In the genomic region with DNA sequence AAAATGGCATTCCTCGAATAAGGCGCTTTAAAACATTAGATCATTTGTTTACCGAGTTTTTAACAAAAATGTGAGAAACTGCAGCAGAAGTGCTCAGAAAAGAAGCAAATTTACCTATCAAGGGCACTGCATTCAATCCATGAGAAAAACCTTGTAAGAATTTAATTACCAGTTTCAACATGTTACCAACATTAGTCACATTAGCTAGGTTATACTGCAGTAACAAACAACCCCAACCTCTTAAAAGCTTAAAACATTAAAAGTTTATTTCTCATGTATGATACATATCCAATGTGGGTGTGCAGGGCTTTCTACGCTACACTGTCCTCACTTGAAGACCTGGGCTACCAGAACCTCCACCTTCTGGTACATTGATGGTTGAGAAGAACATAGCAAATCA, we compare ENCODE assay signal across 7 cellular contexts.
"Had no signal": no experiment of that assay in that cellular context is flagged by ENCODE, and none has a peak within 500 bp of the region (broad histone marks: within the 10 kb centered on the region; RNA-seq: fewer than 3 reads in every experiment).

No MANE protein-coding gene starts in this region.

- H2AFZ ChIP-seq: GM23338 had no signal

- ATAC-seq: GM23338 had no signal

- H3K4me3 ChIP-seq: GM23338 had no signal

- DNase-seq: H9, HCEC 1CT, KBM-7 had no signal

- H3K4me2 ChIP-seq: GM23338 had no signal

- FAIRE-seq: H1, H54, HTR-8/SVneo had no signal
